Comparison of ENCODE assay signal across 21 cellular contexts in genomic region chr11:111200010-111200534, GRCh38. TPM values are rescaled to one million over a fixed set of nuclear protein-coding genes. Genes with fewer than 3 reads are reported as not detected.
DNase-seq lines count a peak whose midpoint lies in the region; ATAC-seq and TF ChIP-seq lines count a peak whose summit lies in the region.
"Had no signal": no experiment of that assay in that cellular context is flagged by ENCODE, and none has a peak within 500 bp of the region (broad histone marks: within the 10 kb centered on the region; RNA-seq: fewer than 3 reads in every experiment).

No MANE protein-coding gene starts in this region.

- BruUV-seq in Caco-2 (replicated peaks; lab: Mats Ljungman, UMichigan) = no TSS peak

- H3K9me3 Mint-ChIP-seq in activated T-cell treated with anti-CD3 and anti-CD28 coated beads, Interleukin-2, amount 50 U/mL, for 4 hours = no peaks in the 10 kb centered on the region
- no peaks in the 10 kb centered on the region for H3K9me3 Mint-ChIP-seq in Caco-2 (ENCODE audit: unreplicated experiment)
- H3K9me3 Mint-ChIP-seq: CD4-positive, alpha-beta memory T cell; HFFc6 had no signal

- H3K27me3 Mint-ChIP-seq in activated T-cell treated with anti-CD3 and anti-CD28 coated beads, Interleukin-2, amount 50 U/mL, for 4 hours (ENCODE audit: low read depth) = peaks cover 30% of the 10 kb centered on the region
- peaks cover 36% of the 10 kb centered on the region for H3K27me3 Mint-ChIP-seq in Caco-2 (ENCODE audit: insufficient read depth, unreplicated experiment)

- H2AFZ ChIP-seq in SU-DHL-6 (ENCODE audit: low read depth, low read length, severe bottlenecking) = peak overlapping the region; percentile 16

- TF ChIP-seq CTCF in DOHH2 (IDR thresholded peaks at IDR 0.05; ENCODE audit: low read depth, low read length, poor library complexity, severe bottlenecking) (no peak), SU-DHL-6 (IDR thresholded peaks at IDR 0.05; ENCODE audit: insufficient read depth, low read length, poor library complexity, severe bottlenecking) (no peak), Caco-2 (IDR thresholded peaks at IDR 0.05; ENCODE audit: insufficient read depth in 1 of 2, low read depth in 1 of 2, low read length in 1 of 2, severe bottlenecking in 1 of 2, unreplicated experiment in 1 of 2) (no peak)

- no peaks in the 10 kb centered on the region for H3K79me2 ChIP-seq in DOHH2 (ENCODE audit: control insufficient read depth, low read length)
- no peaks in the 10 kb centered on the region for H3K79me2 ChIP-seq in SU-DHL-6 (ENCODE audit: insufficient read depth, low read length)

- intact Hi-C loops in Caco-2 (cut with micrococcal nuclease; ENCODE audit: unreplicated experiment) = no loop called here

- H3K4me1 Mint-ChIP-seq in activated T-cell treated with anti-CD3 and anti-CD28 coated beads, Interleukin-2, amount 50 U/mL, for 4 hours (ENCODE audit: low read depth) = no peaks in the 10 kb centered on the region
- no peaks in the 10 kb centered on the region for H3K4me1 Mint-ChIP-seq in Caco-2 (ENCODE audit: low read depth, unreplicated experiment)

- H3K4me2 ChIP-seq in DOHH2 (ENCODE audit: low read length) (peak overlapping the region; percentile 72), SU-DHL-6 (ENCODE audit: low read depth, low read length, poor library complexity, severe bottlenecking) (peak overlapping the region; percentile 24)
- H3K4me2 ChIP-seq: A549 had no signal

- H3K36me3 ChIP-seq in DOHH2 (ENCODE audit: control insufficient read depth, low read length) (no peaks in the 10 kb centered on the region), SU-DHL-6 (ENCODE audit: low read length) (no peaks in the 10 kb centered on the region), Caco-2 (ENCODE audit: control insufficient read depth, insufficient read depth, low read length) (no peaks in the 10 kb centered on the region)
- H3K36me3 ChIP-seq: HAP-1 had no signal

- no peaks in the 10 kb centered on the region for H4K20me1 ChIP-seq in DOHH2 (ENCODE audit: control insufficient read depth, insufficient read depth, low read depth, low read length)
- H4K20me1 ChIP-seq in SU-DHL-6 (ENCODE audit: low read depth, low read length) = no peaks in the 10 kb centered on the region

- H3K9me2 ChIP-seq in DOHH2 (replicated peaks; ENCODE audit: control insufficient read depth, low read length) = no peaks in the 10 kb centered on the region
- no peaks in the 10 kb centered on the region for H3K9me2 ChIP-seq in SU-DHL-6 (replicated peaks; ENCODE audit: insufficient read depth, low read length)

- peak; percentile 8 for DNase-seq in left kidney (ENCODE audit: low read depth, low spot score)
- DNase-seq in substantia nigra (lab: John Stamatoyannopoulos, UW) = no peak
- no peak for DNase-seq in activated T-cell treated with anti-CD3 and anti-CD28 coated beads, Interleukin-2, amount 50 U/mL, for 4 hours
- DNase-seq in Caco-2 = no peak
- DNase-seq: 8988T; ACHN; AML-193; C1 segment of cervical spinal cord; CD4-positive, alpha-beta memory T cell; COR-L47; DMS153; DND-41; EL; GDM1; GOT3; HFFc6 had no signal

- H3K27ac Mint-ChIP-seq in Caco-2 (ENCODE audit: unreplicated experiment) = no peak overlapping the region
- H3K27ac Mint-ChIP-seq: HFFc6 had no signal

- H3K4me3 ChIP-seq in DOHH2 (ENCODE audit: low read length) (peak overlapping the region; percentile 23), SU-DHL-6 (ENCODE audit: insufficient read depth, low read length, poor library complexity, severe bottlenecking) (no peak overlapping the region), Caco-2 (ENCODE audit: low read depth, low read length) (no peak overlapping the region)
- H3K4me3 ChIP-seq: A549, HAP-1 had no signal

- no peaks in the 10 kb centered on the region for H3K36me3 Mint-ChIP-seq in activated T-cell treated with anti-CD3 and anti-CD28 coated beads, Interleukin-2, amount 50 U/mL, for 4 hours (ENCODE audit: insufficient read depth)
- no peaks in the 10 kb centered on the region for H3K36me3 Mint-ChIP-seq in Caco-2 (ENCODE audit: insufficient read depth, unreplicated experiment)
- H3K36me3 Mint-ChIP-seq: CD4-positive, alpha-beta memory T cell had no signal

- H3K9me3 ChIP-seq in DOHH2 (ENCODE audit: control insufficient read depth, insufficient read depth, low read length) = no peaks in the 10 kb centered on the region
- no peaks in the 10 kb centered on the region for H3K9me3 ChIP-seq in SU-DHL-6 (ENCODE audit: insufficient read depth, low read length)
- no peaks in the 10 kb centered on the region for H3K9me3 ChIP-seq in Caco-2
- H3K9me3 ChIP-seq: A549, HAP-1 had no signal

- POLR2A ChIA-PET in Caco-2 (lab: Charles Lee) = no interaction called here

- H3K9ac ChIP-seq in SU-DHL-6 (ENCODE audit: low read length) = no peak overlapping the region

- no peaks in the 10 kb centered on the region for H3F3A ChIP-seq in DOHH2 (ENCODE audit: control insufficient read depth, insufficient read depth)
- H3F3A ChIP-seq in SU-DHL-6 (ENCODE audit: insufficient read depth) = no peaks in the 10 kb centered on the region

- no peaks in the 10 kb centered on the region for H3K27me3 ChIP-seq in DOHH2 (ENCODE audit: control insufficient read depth, low read length)
- H3K27me3 ChIP-seq in SU-DHL-6 (ENCODE audit: low read length) = no peaks in the 10 kb centered on the region
- H3K27me3 ChIP-seq in Caco-2 (replicated peaks; ENCODE audit: control insufficient read depth, insufficient read depth, low read length) = no peaks in the 10 kb centered on the region; the same call in 1 of the 2 replicates

- no peak for ATAC-seq in HG03469 (IDR thresholded peaks at IDR 0.05; ENCODE audit: unreplicated experiment)
- no peak for ATAC-seq in activated T-cell treated with anti-CD3 and anti-CD28 coated beads, Interleukin-2, amount 50 U/mL, for 4 hours
- ATAC-seq: A549 had no signal

- CTCF ChIA-PET in Caco-2 (lab: Charles Lee) = no interaction called here

- no peak overlapping the region for H3K4me3 Mint-ChIP-seq in activated T-cell treated with anti-CD3 and anti-CD28 coated beads, Interleukin-2, amount 50 U/mL, for 4 hours
- no peak overlapping the region for H3K4me3 Mint-ChIP-seq in Caco-2 (ENCODE audit: unreplicated experiment)
- H3K4me3 Mint-ChIP-seq: CD4-positive, alpha-beta memory T cell; HFFc6 had no signal

- peak overlapping the region; percentile 43 for H3K27ac ChIP-seq in DOHH2 (ENCODE audit: low read depth, low read length)
- H3K27ac ChIP-seq in SU-DHL-6 (ENCODE audit: low read depth, low read length) = no peak overlapping the region
- peak overlapping the region; percentile 32 for H3K27ac ChIP-seq in substantia nigra (ENCODE audit: low read depth, low read length, poor library complexity, severe bottlenecking)
- H3K27ac ChIP-seq: A549 had no signal

- H3K4me1 ChIP-seq in DOHH2 (ENCODE audit: control insufficient read depth, low read length) = peaks cover 30% of the 10 kb centered on the region
- no peaks in the 10 kb centered on the region for H3K4me1 ChIP-seq in Caco-2
- H3K4me1 ChIP-seq: A549, HAP-1 had no signal

RNA-seq across cellular contexts. Expression of gene POU2AF2, which starts 45.5 kb away (rescaled TPM):
- total RNA-seq in activated T-cell treated with anti-CD3 and anti-CD28 coated beads, Interleukin-2, amount 50 U/mL, for 4 hours = not detected
- total RNA-seq in Caco-2 (2022) = not detected in 2 replicates
- total RNA-seq: CD4-positive, alpha-beta memory T cell; HFFc6 had no signal
